Comparison of ENCODE assay signal across 8 cellular contexts in genomic region chr10:84139126-84140035, GRCh38. TPM values are rescaled to one million over a fixed set of nuclear protein-coding genes. Genes with fewer than 3 reads are reported as not detected.
DNase-seq lines count a peak whose midpoint lies in the region; ATAC-seq and TF ChIP-seq lines count a peak whose summit lies in the region.

Gene GHITM (plus strand): TSS chr10:84139509. CDS start chr10:84141501, 1,992 bp downstream.

- peak within 1 kb of the TSS; percentile 84 for H3K27ac ChIP-seq in PC-3 (ENCODE audit: low read length)
- peak within 1 kb of the TSS; percentile 99 for H3K27ac ChIP-seq in mucosa of rectum (ENCODE audit: low read depth in 2 of 2, low read length in 2 of 2)

- H3K4me3 ChIP-seq in PC-3 (ENCODE audit: low read length) (peak within 1 kb of the TSS; percentile 95), epithelial cell of proximal tubule (ENCODE audit: low read depth, low read length) (peak within 1 kb of the TSS; percentile 83), mucosa of rectum (ENCODE audit: low read length in 2 of 2) (peak within 1 kb of the TSS; percentile 96 to 99)

- peaks cover 34% of the 10 kb centered on the region for H3K79me2 ChIP-seq in PC-3 (ENCODE audit: low read length)

- peak within 1 kb of the TSS; percentile 90 for H3K4me2 ChIP-seq in PC-3 (ENCODE audit: low read length)

- no peaks in the 10 kb centered on the region for H3F3A ChIP-seq in PC-3 (ENCODE audit: low read length, unreplicated experiment)

- H3K27me3 ChIP-seq in PC-3 (ENCODE audit: low read length) (no peaks in the 10 kb centered on the region), mucosa of rectum (ENCODE audit: control insufficient read depth in 2 of 2, insufficient read depth in 2 of 2, low read length in 2 of 2) (no peaks in the 10 kb centered on the region)

- H3K9ac ChIP-seq in PC-3 (ENCODE audit: low read length) (peak within 1 kb of the TSS; percentile 97), mucosa of rectum (ENCODE audit: low read depth in 1 of 2, low read length in 2 of 2) (peak within 1 kb of the TSS; percentile 99 to 100)

- no TSS peak for BruUV-seq in PC-3 (replicated peaks; lab: Mats Ljungman, UMichigan)

- DNase-seq in DMS153 (lab: John Stamatoyannopoulos, UW) = peak; percentile 96
- peak; percentile 94 for DNase-seq in PC-3
- peak; percentile 100 for DNase-seq in activated T-cell treated with anti-CD3 and anti-CD28 coated beads, Interleukin-2, amount 50 U/mL, for 1 hour
- DNase-seq in epithelial cell of proximal tubule (ENCODE audit: low read depth) = peak; percentile 83
- peak; percentile 99 to 100 for DNase-seq in stimulated activated CD8-positive, alpha-beta memory T cell treated with anti-CD3 and anti-CD28 coated beads, Interleukin-7, amount 100 ng/mL, for 1 hour (ENCODE audit: low read depth in 2 of 2)

- H3K36me3 ChIP-seq in PC-3 (ENCODE audit: low read depth, low read length) = peaks cover 23% of the 10 kb centered on the region
- H3K36me3 ChIP-seq in mucosa of rectum (ENCODE audit: control insufficient read depth in 2 of 2, insufficient read depth in 2 of 2, low read length in 2 of 2) = peaks cover 19 to 23% of the 10 kb centered on the region in 2 donors

- CTCF ChIA-PET in PC-3 (lab: Charles Lee) = no interaction called here

- POLR2A ChIA-PET in PC-3 (lab: Charles Lee; ENCODE audit: unreplicated experiment) = interaction anchor here (0.6 kb wide), 1 partner anchor 75 kb away, joined by 3 read pairs; no protein-coding TSS in a partner anchor

- intact Hi-C loops in PC-3 (cut with micrococcal nuclease) = no loop called here

- TF ChIP-seq EP300 in Ishikawa (IDR thresholded peaks at IDR 0.05; ENCODE audit: borderline replicate concordance) = no peak

- TF ChIP-seq CTCF in PC-3 (conservative IDR thresholded peaks at IDR 0.05; ENCODE audit: low read depth, low read length) = no peak
- TF ChIP-seq CTCF in epithelial cell of proximal tubule (conservative IDR thresholded peaks at IDR 0.05; ENCODE audit: low read depth, low read length) = peak; percentile 38

- ATAC-seq in GM21529 (IDR thresholded peaks at IDR 0.05; ENCODE audit: unreplicated experiment) (peak; percentile 98), PC-3 (peak; percentile 97)

- no peak for TF ChIP-seq RAD21 in Ishikawa (IDR thresholded peaks at IDR 0.05; ENCODE audit: low read depth)

- H3K4me1 ChIP-seq in PC-3 (ENCODE audit: insufficient read depth, low read length) (peaks cover 12% of the 10 kb centered on the region), mucosa of rectum (ENCODE audit: control insufficient read depth in 2 of 2, insufficient read depth in 2 of 2, low read length in 2 of 2) (peaks cover 21 to 34% of the 10 kb centered on the region in 2 donors)

- H3K9me2 ChIP-seq in PC-3 (replicated peaks; ENCODE audit: low read length) = no peaks in the 10 kb centered on the region

- peak within 1 kb of the TSS; percentile 100 for H2AFZ ChIP-seq in PC-3 (ENCODE audit: low read length)

- H3K9me3 ChIP-seq in PC-3 (ENCODE audit: low read length) (no peaks in the 10 kb centered on the region), mucosa of rectum (ENCODE audit: control insufficient read depth in 2 of 2, low read length in 2 of 2) (no peaks in the 10 kb centered on the region)

- H4K20me1 ChIP-seq in PC-3 (ENCODE audit: low read length) = no peaks in the 10 kb centered on the region

TF ChIP-seq in Ishikawa, 13 proteins besides CTCF, POLR2A, EP300 and RAD21:
- TF ChIP-seq CREB1 (IDR thresholded peaks at IDR 0.05; ENCODE audit: low read depth) = peak; percentile 99
- TF ChIP-seq TCF12 (IDR thresholded peaks at IDR 0.05; ENCODE audit: low read depth) = peak; percentile 68
- TF ChIP-seq REST (IDR thresholded peaks at IDR 0.05; ENCODE audit: low read depth) = no peak
- TF ChIP-seq CEBPB (IDR thresholded peaks at IDR 0.05) = peak; percentile 86
- peak; percentile 70 for TF ChIP-seq MAX (IDR thresholded peaks at IDR 0.05)
- TF ChIP-seq ZBTB7A (IDR thresholded peaks at IDR 0.05; ENCODE audit: low read depth) = no peak
- no peak; the same call in 1 of the 2 replicates for TF ChIP-seq USF1 (IDR thresholded peaks at IDR 0.05)
- TF ChIP-seq TAF1 (IDR thresholded peaks at IDR 0.05; ENCODE audit: low read depth) = peak; percentile 91
- TF ChIP-seq TEAD4 (IDR thresholded peaks at IDR 0.05) = 0 out of 2 replicates have a peak, but pooled peaks have one; percentile 7
- TF ChIP-seq EGR1 (IDR thresholded peaks at IDR 0.05) = peak; percentile 91
- TF ChIP-seq NFIC (IDR thresholded peaks at IDR 0.05) = 0 out of 2 replicates have a peak, but pooled peaks have one; percentile 6
- TF ChIP-seq YY1 (IDR thresholded peaks at IDR 0.05; ENCODE audit: low read depth) = peak; percentile 100
- no peak; the same call in 1 of the 2 replicates for TF ChIP-seq FOXM1 (IDR thresholded peaks at IDR 0.05; ENCODE audit: borderline replicate concordance, low read depth)
TF ChIP-seq in Ishikawa: peak in this region for 9.

RNA-seq across cellular contexts. Expression of gene GHITM, which starts in this region (rescaled TPM):
- 187 and 211 TPM in 2 replicates for total RNA-seq in PC-3 (2014; rRNA removed)
- total RNA-seq in epithelial cell of proximal tubule = 174 and 187 TPM in 2 replicates

Comparison
In these comparisons a context has a peak if more than half of its experiments do, and no peak if none do; other contexts are left out.
1. Peak in every context shown above with its lines: DNase-seq, ATAC-seq, H3K4me3 ChIP-seq and H3K27ac ChIP-seq.